In genomic region chr3:140246578-140246977, GRCh38 we compare ENCODE assay signal across 27 cellular contexts.
"Had no signal": no experiment of that assay in that cellular context is flagged by ENCODE, and none has a peak within 500 bp of the region (broad histone marks: within the 10 kb centered on the region; RNA-seq: fewer than 3 reads in every experiment).

No MANE protein-coding gene starts in this region.

- H3K36me3 Mint-ChIP-seq: immature natural killer cell; naive thymus-derived CD4-positive, alpha-beta T cell; natural killer cell treated with Interleukin-12 subunit alpha and Interleukin-12 subunit beta and Interleukin-15 and Interleukin-18, amount 100 ng/mL, for 72 hours; stimulated activated naive B cell treated with anti-CD40 and anti-IgM and Interleukin-4, amounts not matched to agents 10 μg/mL and 1 μg/mL and 100 μg/mL, for 72 hours had no signal

- DNase-seq: immature natural killer cell; kidney; left colon; left lung; lower lobe of right lung; mammary epithelial cell; midbrain; mucosa of descending colon; naive thymus-derived CD4-positive, alpha-beta T cell; ovary; stimulated activated CD4-positive, alpha-beta T cell treated with anti-CD3 and anti-CD28 coated beads, Interleukin-12 subunit alpha, Interleukin-12 subunit beta, amount 100 ng/mL, for 4 hours; stimulated activated CD4-positive, alpha-beta T cell treated with anti-CD3 and anti-CD28 coated beads, Interleukin-15, amount 100 ng/mL, for 24 hours; stimulated activated CD4-positive, alpha-beta T cell treated with anti-CD3 and anti-CD28 coated beads, Interleukin-2, amount 100 ng/mL, for 24 hours; stimulated activated CD4-positive, alpha-beta T cell treated with anti-CD3 and anti-CD28 coated beads, Interleukin-4, amount 100 ng/mL, for 1 hour; stimulated activated naive B cell treated with anti-CD40 and anti-IgM and Interleukin-4, amounts not matched to agents 10 μg/mL and 1 μg/mL and 100 μg/mL, for 72 hours; stimulated activated naive CD8-positive, alpha-beta T cell treated with anti-CD3 and anti-CD28 coated beads, Interleukin-15, Interleukin-2, amounts not matched to agents 100 U/mL and 50 U/mL, for 24 hours; stomach; testis; thyroid gland; transverse colon; upper lobe of left lung had no signal

- H3K4me3 Mint-ChIP-seq: immature natural killer cell; naive thymus-derived CD4-positive, alpha-beta T cell; natural killer cell treated with Interleukin-12 subunit alpha and Interleukin-12 subunit beta and Interleukin-15 and Interleukin-18, amount 100 ng/mL, for 72 hours; stimulated activated naive B cell treated with anti-CD40 and anti-IgM and Interleukin-4, amounts not matched to agents 10 μg/mL and 1 μg/mL and 100 μg/mL, for 72 hours had no signal

- H3K79me2 ChIP-seq: hepatocyte had no signal

- H3K36me3 ChIP-seq: left lung, lower lobe of right lung, ovary, right atrium auricular region, stomach, thyroid gland, transverse colon, upper lobe of left lung had no signal

- H3K27me3 Mint-ChIP-seq: progenitor cell of endocrine pancreas; stimulated activated naive B cell treated with anti-CD40 and anti-IgM and Interleukin-4, amounts not matched to agents 10 μg/mL and 1 μg/mL and 100 μg/mL, for 72 hours had no signal

- H3K4me3 ChIP-seq: hepatocyte, left lung, lower lobe of right lung, mucosa of descending colon, ovary, right atrium auricular region, skin epidermis, stomach, testis, thyroid gland, transverse colon, upper lobe of left lung had no signal

- H3K27ac Mint-ChIP-seq: immature natural killer cell; naive thymus-derived CD4-positive, alpha-beta T cell; natural killer cell treated with Interleukin-12 subunit alpha and Interleukin-12 subunit beta and Interleukin-15 and Interleukin-18, amount 100 ng/mL, for 72 hours; progenitor cell of endocrine pancreas; stimulated activated naive B cell treated with anti-CD40 and anti-IgM and Interleukin-4, amounts not matched to agents 10 μg/mL and 1 μg/mL and 100 μg/mL, for 72 hours had no signal

- H3K4me1 Mint-ChIP-seq: immature natural killer cell; naive thymus-derived CD4-positive, alpha-beta T cell; stimulated activated naive B cell treated with anti-CD40 and anti-IgM and Interleukin-4, amounts not matched to agents 10 μg/mL and 1 μg/mL and 100 μg/mL, for 72 hours had no signal

- H3K27ac ChIP-seq: hepatocyte, left lung, lower lobe of right lung, ovary, right atrium auricular region, skin epidermis, stomach, testis, thyroid gland, transverse colon, upper lobe of left lung had no signal

- H3K27me3 ChIP-seq: hepatocyte, left lung, ovary, right atrium auricular region, stomach, testis, thyroid gland, transverse colon, upper lobe of left lung had no signal

- H3K9me3 ChIP-seq: left lung, lower lobe of right lung, mucosa of descending colon, ovary, right atrium auricular region, stomach, testis, thyroid gland, transverse colon, upper lobe of left lung had no signal

- H3K4me1 ChIP-seq: left lung, lower lobe of right lung, stomach, testis, thyroid gland, transverse colon, upper lobe of left lung had no signal

- H3K4me2 ChIP-seq: hepatocyte had no signal

- ATAC-seq: left colon; left lung; lower lobe of right lung; mucosa of descending colon; naive thymus-derived CD4-positive, alpha-beta T cell; natural killer cell treated with Interleukin-12 subunit alpha and Interleukin-12 subunit beta and Interleukin-15 and Interleukin-18, amount 100 ng/mL, for 72 hours; sciatic nerve; stimulated activated naive B cell treated with anti-CD40 and anti-IgM and Interleukin-4, amounts not matched to agents 10 μg/mL and 1 μg/mL and 100 μg/mL, for 72 hours; stimulated activated naive CD8-positive, alpha-beta T cell treated with anti-CD3 and anti-CD28 coated beads, Interleukin-15, Interleukin-2, amounts not matched to agents 100 U/mL and 50 U/mL, for 24 hours had no signal
